ENCODE assay signal across 19 cellular contexts in genomic region chr6:135121426-135121825, GRCh38. TPM values are rescaled to one million over a fixed set of nuclear protein-coding genes. Genes with fewer than 3 reads are reported as not detected.
"Had no signal": no experiment of that assay in that cellular context is flagged by ENCODE, and none has a peak within 500 bp of the region (broad histone marks: within the 10 kb centered on the region; RNA-seq: fewer than 3 reads in every experiment).

No MANE protein-coding gene starts in this region.

- H3K9me3 Mint-ChIP-seq: activated B cell treated with CpG ODN at 0.5 μM for 24 hours; activated naive CD4-positive, alpha-beta T cell treated with anti-CD3 and anti-CD28 coated beads for 36 hours; dendritic cell treated with granulocyte-macrophage colony-stimulating factor and Interleukin-4, amounts not matched to agents 40 ng/mL and 50 ng/mL, for 4 days; neural progenitor cell; type B pancreatic cell had no signal

- ATAC-seq: esophagus mucosa, gastrocnemius medialis, left lobe of liver, psoas muscle, right cardiac atrium had no signal

- FAIRE-seq: kidney had no signal

- H3K27me3 Mint-ChIP-seq: activated CD4-positive, alpha-beta T cell treated with anti-CD3 and anti-CD28 coated beads, Interleukin-2, amount 10 ng/mL, durations not matched to agents 7 days and 5 days; dendritic cell treated with granulocyte-macrophage colony-stimulating factor and Interleukin-4, amounts not matched to agents 40 ng/mL and 50 ng/mL, for 4 days had no signal

- H3K27ac Mint-ChIP-seq: activated B cell treated with CpG ODN at 0.5 μM for 24 hours; activated CD4-positive, alpha-beta T cell treated with anti-CD3 and anti-CD28 coated beads, Interleukin-2, amount 10 ng/mL, durations not matched to agents 7 days and 5 days; activated naive CD4-positive, alpha-beta T cell treated with anti-CD3 and anti-CD28 coated beads for 36 hours; dendritic cell treated with granulocyte-macrophage colony-stimulating factor and Interleukin-4, amounts not matched to agents 40 ng/mL and 50 ng/mL, for 4 days; neural progenitor cell; type B pancreatic cell had no signal

- H3K36me3 Mint-ChIP-seq: neural progenitor cell, type B pancreatic cell had no signal

- H3K4me3 Mint-ChIP-seq: activated B cell treated with CpG ODN at 0.5 μM for 24 hours; activated CD4-positive, alpha-beta T cell treated with anti-CD3 and anti-CD28 coated beads, Interleukin-2, amount 10 ng/mL, durations not matched to agents 7 days and 5 days; activated naive CD4-positive, alpha-beta T cell treated with anti-CD3 and anti-CD28 coated beads for 36 hours; dendritic cell treated with granulocyte-macrophage colony-stimulating factor and Interleukin-4, amounts not matched to agents 40 ng/mL and 50 ng/mL, for 4 days; neural progenitor cell; type B pancreatic cell had no signal

- H3K4me1 Mint-ChIP-seq: neural progenitor cell had no signal

- DNase-seq: activated B cell treated with CpG ODN at 0.5 μM for 24 hours; activated CD4-positive, alpha-beta T cell treated with anti-CD3 and anti-CD28 coated beads, Interleukin-2, amount 10 ng/mL, durations not matched to agents 7 days and 5 days; activated naive CD4-positive, alpha-beta T cell treated with anti-CD3 and anti-CD28 coated beads for 36 hours; amygdala; effector CD8-positive, alpha-beta T cell; gastrocnemius medialis; head of caudate nucleus; kidney; midbrain; psoas muscle; right cardiac atrium; T-helper 9 cell; testis had no signal

- H3K9me3 ChIP-seq: gastrocnemius medialis, psoas muscle, testis had no signal

RNA-seq across cellular contexts. Expression of gene MYB, which starts 59.7 kb away (rescaled TPM):
- total RNA-seq: lung microvascular endothelial cell had no signal
